ENCODE assay signal across 16 cellular contexts in genomic region chr2:104318001-104318555, GRCh38.
A peak's percentile ranks its signal among the peaks of the same experiment; 100 is the strongest.
DNase-seq lines count a peak whose midpoint lies in the region; ATAC-seq and TF ChIP-seq lines count a peak whose summit lies in the region.
"Had no signal": no experiment of that assay in that cellular context is flagged by ENCODE, and none has a peak within 500 bp of the region (broad histone marks: within the 10 kb centered on the region; RNA-seq: fewer than 3 reads in every experiment).

No MANE protein-coding gene starts in this region.

- H3K4me2 ChIP-seq in GM23338 (no peak overlapping the region), trophoblast cell (ENCODE audit: low read length) (no peak overlapping the region)
- H3K4me2 ChIP-seq: BLaER1 had no signal

- H3K14ac ChIP-seq in trophoblast cell (ENCODE audit: low read length): no peak overlapping the region

- H3K27me3 ChIP-seq in GM23338 (ENCODE audit: insufficient read depth) (no peaks in the 10 kb centered on the region), kidney epithelial cell (ENCODE audit: control insufficient read depth, insufficient read depth, low read length) (no peaks in the 10 kb centered on the region), trophoblast cell (ENCODE audit: insufficient read depth, low read length) (no peaks in the 10 kb centered on the region)
- H3K27me3 ChIP-seq: BLaER1 had no signal

- H3K9me3 Mint-ChIP-seq in GM23338: no peaks in the 10 kb centered on the region
- H3K9me3 Mint-ChIP-seq in stimulated activated memory B cell treated with anti-CD40 and anti-IgM and Interleukin-4, amounts not matched to agents 10 μg/mL and 1 μg/mL and 100 μg/mL, for 72 hours: no peaks in the 10 kb centered on the region
- H3K9me3 Mint-ChIP-seq: H9 had no signal

- no peaks in the 10 kb centered on the region for H3K79me1 ChIP-seq in trophoblast cell (ENCODE audit: low read length)

- H4K20me1 ChIP-seq in GM23338 (replicated peaks; ENCODE audit: insufficient read depth): no peaks in the 10 kb centered on the region
- H4K20me1 ChIP-seq: BLaER1 had no signal

- H3K79me2 ChIP-seq in GM23338 (replicated peaks; ENCODE audit: insufficient read depth) (no peaks in the 10 kb centered on the region), trophoblast cell (ENCODE audit: control insufficient read depth, insufficient read depth, low read length, poor library complexity) (no peaks in the 10 kb centered on the region)

- TF ChIP-seq CTCF in GM23338 (conservative IDR thresholded peaks at IDR 0.05; ENCODE audit: low read depth in 2 of 2) (no peak), astrocyte of the cerebellum (IDR thresholded peaks at IDR 0.05; ENCODE audit: low read depth, low read length, missing control alignments) (no peak), kidney epithelial cell (IDR thresholded peaks at IDR 0.05; ENCODE audit: insufficient read depth, low read length, poor library complexity, severe bottlenecking) (no peak)

- H3F3A ChIP-seq in GM23338 (replicated peaks; ENCODE audit: low read depth): no peaks in the 10 kb centered on the region

- H3K27me3 Mint-ChIP-seq in GM23338 (ENCODE audit: insufficient read depth, low read depth, poor library complexity): no peaks in the 10 kb centered on the region
- no peaks in the 10 kb centered on the region for H3K27me3 Mint-ChIP-seq in stimulated activated memory B cell treated with anti-CD40 and anti-IgM and Interleukin-4, amounts not matched to agents 10 μg/mL and 1 μg/mL and 100 μg/mL, for 72 hours

- DNase-seq in GM23338 (ENCODE audit: low spot score): no peak
- DNase-seq in astrocyte of the cerebellum (ENCODE audit: low read depth): peak; percentile 20
- peak; percentile 16 for DNase-seq in kidney epithelial cell (ENCODE audit: low read depth)
- DNase-seq in trophoblast cell: peak; percentile 72 to 82
- no peak for DNase-seq in NCI-H774 (lab: John Stamatoyannopoulos, UW)
- no peak for DNase-seq in activated CD4-positive, CD25-positive, alpha-beta regulatory T cell (lab: John Stamatoyannopoulos, UW)
- DNase-seq: 8988T; CD4-positive, alpha-beta memory T cell; DMS79 treated with DMSO at 0.1 percent for 48 hours; EL; H9 had no signal

- H3K4me3 ChIP-seq in GM23338 (no peak overlapping the region), astrocyte of the cerebellum (ENCODE audit: low read depth, low read length) (no peak overlapping the region), kidney epithelial cell (ENCODE audit: low read depth, low read length) (no peak overlapping the region), trophoblast cell (ENCODE audit: low read depth, low read length) (no peak overlapping the region)
- H3K4me3 ChIP-seq: BLaER1, GM12878 had no signal

- no peak overlapping the region for H4K91ac ChIP-seq in trophoblast cell (ENCODE audit: low read depth, low read length)

- H3K4me1 ChIP-seq in GM23338 (ENCODE audit: insufficient read depth) (no peaks in the 10 kb centered on the region), trophoblast cell (ENCODE audit: control insufficient read depth in 1 of 2, insufficient read depth in 2 of 2, low read length in 2 of 2) (peaks cover 0 to 2% of the 10 kb centered on the region in 2 experiments)

- H2BK12ac ChIP-seq in trophoblast cell (ENCODE audit: low read length): no peak overlapping the region

- no peaks in the 10 kb centered on the region for H3K36me3 Mint-ChIP-seq in GM23338 (ENCODE audit: low read depth)
- no peaks in the 10 kb centered on the region for H3K36me3 Mint-ChIP-seq in stimulated activated memory B cell treated with anti-CD40 and anti-IgM and Interleukin-4, amounts not matched to agents 10 μg/mL and 1 μg/mL and 100 μg/mL, for 72 hours
- H3K36me3 Mint-ChIP-seq: CD14-positive monocyte; CD4-positive, alpha-beta memory T cell had no signal

- H3K36me3 ChIP-seq in GM23338 (ENCODE audit: insufficient read depth): no peaks in the 10 kb centered on the region
- H3K36me3 ChIP-seq in kidney epithelial cell (ENCODE audit: control insufficient read depth, insufficient read depth, low read length): no peaks in the 10 kb centered on the region
- H3K36me3 ChIP-seq in trophoblast cell (ENCODE audit: control insufficient read depth in 1 of 2, insufficient read depth in 2 of 2, low read length in 2 of 2): no peaks in the 10 kb centered on the region
- H3K36me3 ChIP-seq: BLaER1 had no signal

- no peak overlapping the region for H3K18ac ChIP-seq in trophoblast cell (ENCODE audit: low read length)

- H2AK5ac ChIP-seq in trophoblast cell (ENCODE audit: low read length): no peak overlapping the region

- no peaks in the 10 kb centered on the region for H3K9me2 ChIP-seq in GM23338 (ENCODE audit: insufficient read depth)

- no peak overlapping the region for H3K4ac ChIP-seq in trophoblast cell (ENCODE audit: low read depth, low read length)

- H2BK120ac ChIP-seq in trophoblast cell (ENCODE audit: insufficient read depth, low read length, poor library complexity): no peak overlapping the region

- no peak overlapping the region for H3K9ac ChIP-seq in trophoblast cell (ENCODE audit: low read length)
- H3K9ac ChIP-seq: BLaER1 had no signal

- no peak overlapping the region for H3K4me3 Mint-ChIP-seq in GM23338
- H3K4me3 Mint-ChIP-seq in stimulated activated memory B cell treated with anti-CD40 and anti-IgM and Interleukin-4, amounts not matched to agents 10 μg/mL and 1 μg/mL and 100 μg/mL, for 72 hours: no peak overlapping the region
- H3K4me3 Mint-ChIP-seq: CD14-positive monocyte; CD4-positive, alpha-beta memory T cell; H9 had no signal

- ATAC-seq in GM23338 (no peak), HG02938 (IDR thresholded peaks at IDR 0.05; ENCODE audit: unreplicated experiment) (no peak)
- no peak for ATAC-seq in stimulated activated memory B cell treated with anti-CD40 and anti-IgM and Interleukin-4, amounts not matched to agents 10 μg/mL and 1 μg/mL and 100 μg/mL, for 72 hours
- ATAC-seq: GM12878 had no signal

- H3K9me3 ChIP-seq in trophoblast cell (ENCODE audit: insufficient read depth, low read depth, low read length): no peaks in the 10 kb centered on the region
- H3K9me3 ChIP-seq: BLaER1 had no signal

- H3K27ac Mint-ChIP-seq in GM23338: no peak overlapping the region
- no peak overlapping the region for H3K27ac Mint-ChIP-seq in stimulated activated memory B cell treated with anti-CD40 and anti-IgM and Interleukin-4, amounts not matched to agents 10 μg/mL and 1 μg/mL and 100 μg/mL, for 72 hours
- H3K27ac Mint-ChIP-seq: CD14-positive monocyte; CD4-positive, alpha-beta memory T cell; H9 had no signal

- peaks cover 4% of the 10 kb centered on the region; the same call in 2 of the 3 replicates for H3K4me1 Mint-ChIP-seq in GM23338
- H3K4me1 Mint-ChIP-seq in stimulated activated memory B cell treated with anti-CD40 and anti-IgM and Interleukin-4, amounts not matched to agents 10 μg/mL and 1 μg/mL and 100 μg/mL, for 72 hours: no peaks in the 10 kb centered on the region
- H3K4me1 Mint-ChIP-seq: CD14-positive monocyte; CD4-positive, alpha-beta memory T cell had no signal

- no peak overlapping the region for H3K23ac ChIP-seq in trophoblast cell (ENCODE audit: low read length)

- no CpG with 5 or more reads among the region's 5 CpGs for WGBS in trophoblast cell (ENCODE audit: extremely low coverage, insufficient coverage, insufficient read length)

- no peak overlapping the region for H2BK5ac ChIP-seq in trophoblast cell (ENCODE audit: low read depth, low read length, poor library complexity)

- H3K27ac ChIP-seq in GM23338 (ENCODE audit: low read depth) (no peak overlapping the region), trophoblast cell (ENCODE audit: low read depth, low read length) (no peak overlapping the region)
- H3K27ac ChIP-seq: BLaER1 had no signal

- in situ Hi-C loops in astrocyte of the cerebellum (cut with HindIII; ENCODE audit: low sequenced_read_pairs): no loop called here

- H4K8ac ChIP-seq in trophoblast cell (ENCODE audit: low read depth, low read length): no peak overlapping the region

- no peak overlapping the region for H4K12ac ChIP-seq in trophoblast cell (ENCODE audit: low read depth, low read length)

- H2AFZ ChIP-seq in GM23338 (peak overlapping the region; percentile 81), trophoblast cell (ENCODE audit: insufficient read depth, low read length, poor library complexity) (no peak overlapping the region)

TF ChIP-seq in GM23338, 12 proteins besides CTCF, POLR2A, EP300 and RAD21:
- no peak for TF ChIP-seq REST (IDR thresholded peaks at IDR 0.05; ENCODE audit: unreplicated experiment)
- no peak for TF ChIP-seq EZH2 (IDR thresholded peaks at IDR 0.05; ENCODE audit: low read depth, unreplicated experiment)
- no peak for TF ChIP-seq EZH2phosphoT487 (IDR thresholded peaks at IDR 0.05; ENCODE audit: unreplicated experiment)
- no peak for TF ChIP-seq JUNB (IDR thresholded peaks at IDR 0.05; ENCODE audit: unreplicated experiment)

Comparison
In these comparisons a context has a peak if more than half of its experiments do, and no peak if none do; other contexts are left out.
1. DNase-seq: peak in astrocyte of the cerebellum (single experiment), kidney epithelial cell (single experiment) and trophoblast cell (2 of 2); none in GM23338 (single experiment), NCI-H774 (single experiment) and activated CD4-positive, CD25-positive, alpha-beta regulatory T cell (0 of 4).